ENCODE assay signal across 8 cellular contexts in genomic region chr1:211133841-211134669, GRCh38. TPM values are rescaled to one million over a fixed set of nuclear protein-coding genes. Genes with fewer than 3 reads are reported as not detected.
DNase-seq lines count a peak whose midpoint lies in the region; ATAC-seq and TF ChIP-seq lines count a peak whose summit lies in the region.

Gene KCNH1, minus strand, starts transcription at chr1:211134148. Its CDS starts 203 bp downstream, at chr1:211133945.

- H3K9me3 Mint-ChIP-seq in activated naive CD8-positive, alpha-beta T cell treated with anti-CD3 and anti-CD28 coated beads for 36 hours = no peaks in the 10 kb centered on the region

- H3K27me3 ChIP-seq in HCT116 (ENCODE audit: insufficient read depth, low read length) (peaks cover 66% of the 10 kb centered on the region), MM.1S (replicated peaks; ENCODE audit: insufficient read depth, low read length) (no peaks in the 10 kb centered on the region), cardiac muscle cell (peaks cover 59% of the 10 kb centered on the region), transverse colon (peaks cover 81% of the 10 kb centered on the region)

- H3K27me3 Mint-ChIP-seq in activated naive CD8-positive, alpha-beta T cell treated with anti-CD3 and anti-CD28 coated beads for 36 hours = peaks cover 61% of the 10 kb centered on the region

- RAD21 ChIA-PET in HCT116 (lab: Charles Lee; ENCODE audit: low non-redundant PET in 1 of 2, low total read pairs in 2 of 2, uncharacterized antibody in 2 of 2, unreplicated experiment in 2 of 2) = interaction anchor here (0.7 to 1.1 kb wide), 4 partner anchors 550 to 727 kb away, joined by 3 to 6 read pairs (median 4); no protein-coding TSS in a partner anchor

- TF ChIP-seq EP300 in transverse colon (IDR thresholded peaks at IDR 0.05; ENCODE audit: low read depth) = no peak

- POLR2A ChIA-PET in HCT116 (lab: Charles Lee) = no interaction called here

- DNase-seq in GM04504 (ENCODE audit: low read depth) (peak; percentile 58), HCT116 (ENCODE audit: low read depth, low spot score) (peak; percentile 46), MM.1S (peak; percentile 93), cardiac muscle cell (ENCODE audit: low read depth in 1 of 2, low spot score in 1 of 2) (peak; percentile 82 to 94), posterior cingulate gyrus (peak; percentile 84 to 99 (median 92)), transverse colon (peak; percentile 71)
- peak; percentile 93 for DNase-seq in activated naive CD8-positive, alpha-beta T cell treated with anti-CD3 and anti-CD28 coated beads for 36 hours

- H3K4me1 ChIP-seq in HCT116 (ENCODE audit: control insufficient read depth in 1 of 2, insufficient read depth in 2 of 2, low read length in 2 of 2) = peaks cover 0 to 4% of the 10 kb centered on the region in 2 experiments; a peak in 2 of 4 replicates
- no peaks in the 10 kb centered on the region for H3K4me1 ChIP-seq in MM.1S (ENCODE audit: low read length)
- no peaks in the 10 kb centered on the region for H3K4me1 ChIP-seq in cardiac muscle cell (ENCODE audit: low read depth)
- peaks cover 0 to 13% (median 7%) of the 10 kb centered on the region in 4 donors for H3K4me1 ChIP-seq in transverse colon

- CTCF ChIA-PET in HCT116 (lab: Charles Lee) = interaction anchor here (0.6 to 4.1 kb wide), 15 partner anchors 10 to 760 kb away, joined by 3 to 46 read pairs (median 3); no protein-coding TSS in a partner anchor

- H3K27ac Mint-ChIP-seq in activated naive CD8-positive, alpha-beta T cell treated with anti-CD3 and anti-CD28 coated beads for 36 hours = no peak within 1 kb of the TSS

- no peak within 1 kb of the TSS for H3K9ac ChIP-seq in HCT116 (ENCODE audit: low read length)
- peak within 1 kb of the TSS; percentile 31; the same call in 1 of the 2 replicates for H3K9ac ChIP-seq in MM.1S (ENCODE audit: low read length)

- in situ Hi-C loops in transverse colon (cut with MboI; ENCODE audit: low pct_ligation_motif_present in 1 of 4, low pct_unique_long_range_greater_than_20kb in 1 of 4, low sequenced_read_pairs in 3 of 4) = loop anchor here (10.0 to 25.0 kb wide), 4 partner anchors 547 to 729 kb away; no protein-coding TSS in a partner anchor

- peak within 1 kb of the TSS; percentile 65 for H2AFZ ChIP-seq in HCT116 (ENCODE audit: low read depth, low read length, poor library complexity, severe bottlenecking)
- H2AFZ ChIP-seq in MM.1S (ENCODE audit: low read length) = peak within 1 kb of the TSS; percentile 86

- no peaks in the 10 kb centered on the region for H3K36me3 Mint-ChIP-seq in activated naive CD8-positive, alpha-beta T cell treated with anti-CD3 and anti-CD28 coated beads for 36 hours

- H3K9me3 ChIP-seq in HCT116 (ENCODE audit: control insufficient read depth in 1 of 2, insufficient read depth in 1 of 2, low read depth in 1 of 2, low read length in 2 of 2) = no peaks in the 10 kb centered on the region
- H3K9me3 ChIP-seq in MM.1S (replicated peaks; ENCODE audit: insufficient read depth, low read length) = no peaks in the 10 kb centered on the region
- no peaks in the 10 kb centered on the region for H3K9me3 ChIP-seq in cardiac muscle cell (ENCODE audit: low read depth)
- H3K9me3 ChIP-seq in transverse colon = no peaks in the 10 kb centered on the region

- TF ChIP-seq POLR2A in HCT116 (IDR thresholded peaks at IDR 0.05; ENCODE audit: borderline replicate concordance, extremely low read depth, insufficient read depth, insufficient read length) = no peak
- no peak for TF ChIP-seq POLR2A in transverse colon (IDR thresholded peaks at IDR 0.05)

- BruUV-seq in HCT116 (replicated peaks; lab: Mats Ljungman, UMichigan) = no TSS peak

- H3F3A ChIP-seq in MM.1S (ENCODE audit: insufficient read depth, low read length) = no peaks in the 10 kb centered on the region

- ATAC-seq in HCT116 (peak; percentile 91), SK-N-SH treated with all-trans-retinoic acid at 6 μM for 48 hours (peak; percentile 97)

- peak within 1 kb of the TSS; percentile 53 for H3K4me3 Mint-ChIP-seq in activated naive CD8-positive, alpha-beta T cell treated with anti-CD3 and anti-CD28 coated beads for 36 hours

- H3K79me2 ChIP-seq in HCT116 (ENCODE audit: insufficient read depth, low read length) (no peaks in the 10 kb centered on the region), MM.1S (ENCODE audit: low read length) (no peaks in the 10 kb centered on the region)

- TF ChIP-seq CTCF in HCT116 (IDR thresholded peaks at IDR 0.05 in 2 of 3, conservative IDR thresholded peaks at IDR 0.05 in 1 of 3; ENCODE audit: borderline replicate concordance in 1 of 3, insufficient read depth in 1 of 3, low read depth in 2 of 3, low read length in 2 of 3) = peak; percentile 78 to 97 (median 90)
- peak; percentile 98 for TF ChIP-seq CTCF in MM.1S (IDR thresholded peaks at IDR 0.05; ENCODE audit: low read length)
- peak; percentile 79 for TF ChIP-seq CTCF in cardiac muscle cell (IDR thresholded peaks at IDR 0.05; ENCODE audit: low read depth, low read length)
- peak; percentile 50 to 89 (median 72) for TF ChIP-seq CTCF in transverse colon (IDR thresholded peaks at IDR 0.05)

- H3K27ac ChIP-seq in HCT116 (ENCODE audit: low read depth, low read length) (no peak within 1 kb of the TSS), MM.1S (ENCODE audit: low read length) (no peak within 1 kb of the TSS), cardiac muscle cell (no peak within 1 kb of the TSS), transverse colon (peak within 1 kb of the TSS; percentile 19 to 47 (median 40))

- H3K36me3 ChIP-seq in HCT116 (ENCODE audit: control insufficient read depth in 1 of 2, insufficient read depth in 2 of 2, low read length in 2 of 2) = no peaks in the 10 kb centered on the region
- H3K36me3 ChIP-seq in MM.1S (replicated peaks; ENCODE audit: insufficient read depth, low read length) = no peaks in the 10 kb centered on the region
- no peaks in the 10 kb centered on the region for H3K36me3 ChIP-seq in cardiac muscle cell
- H3K36me3 ChIP-seq in transverse colon = no peaks in the 10 kb centered on the region

- H3K4me1 Mint-ChIP-seq in activated naive CD8-positive, alpha-beta T cell treated with anti-CD3 and anti-CD28 coated beads for 36 hours = peaks cover 10% of the 10 kb centered on the region

- H3K9me2 ChIP-seq in HCT116 (ENCODE audit: insufficient read depth) (no peaks in the 10 kb centered on the region), MM.1S (replicated peaks; ENCODE audit: insufficient read depth, low read length) (no peaks in the 10 kb centered on the region)

- WGBS in transverse colon (ENCODE audit: low coverage in 1 of 2), 2 donors = 2% methylated on average over 32 of the region's 60 CpGs; no CpG with 5 or more reads in 1 of the 2 donors

- no peaks in the 10 kb centered on the region for H4K20me1 ChIP-seq in HCT116 (ENCODE audit: insufficient read depth)
- H4K20me1 ChIP-seq in MM.1S (ENCODE audit: insufficient read depth, low read length) = no peaks in the 10 kb centered on the region

- H3K4me3 ChIP-seq in HCT116 (replicated peaks in 1 of 2; ENCODE audit: low read depth in 1 of 2, low read length in 2 of 2) = no peak within 1 kb of the TSS
- peak within 1 kb of the TSS; percentile 64 for H3K4me3 ChIP-seq in MM.1S (ENCODE audit: low read length)
- peak within 1 kb of the TSS; percentile 24 for H3K4me3 ChIP-seq in cardiac muscle cell
- peak within 1 kb of the TSS; percentile 25 to 50 (median 36) for H3K4me3 ChIP-seq in transverse colon

- intact Hi-C loops in HCT116 (cut with micrococcal nuclease) = loop anchor here (1.0 kb wide), 2 partner anchors 422 to 550 kb away; no protein-coding TSS in a partner anchor
- intact Hi-C loops in posterior cingulate gyrus (cut with DNase I) = loop anchor here (1.0 to 10.0 kb wide), 5 partner anchors 121 to 727 kb away; partner anchors contain the start of gene RCOR3
- intact Hi-C loops in transverse colon (cut with DNase I; ENCODE audit: low total_unique reads) = loop anchor here (5.0 to 10.0 kb wide), 3 partner anchors 549 to 727 kb away; no protein-coding TSS in a partner anchor

- peak; percentile 94 for TF ChIP-seq RAD21 in HCT116 (IDR thresholded peaks at IDR 0.05; ENCODE audit: low read depth)

- H3K4me2 ChIP-seq in HCT116 (ENCODE audit: low read length) (peak within 1 kb of the TSS; percentile 23), MM.1S (ENCODE audit: low read depth, low read length) (peak within 1 kb of the TSS; percentile 98)

TF ChIP-seq in HCT116, 20 proteins besides CTCF, POLR2A, EP300 and RAD21 (continues in another document):
- TF ChIP-seq POLR2AphosphoS5 (IDR thresholded peaks at IDR 0.05; ENCODE audit: low read depth, low read length) (no peak), CBX3 (IDR thresholded peaks at IDR 0.05; ENCODE audit: low read depth) (no peak; the same call in 1 of the 2 replicates), ATF3 (IDR thresholded peaks at IDR 0.05) (no peak), JUND (IDR thresholded peaks at IDR 0.05) (no peak), MAX (IDR thresholded peaks at IDR 0.05) (peak; percentile 58), ELF1 (IDR thresholded peaks at IDR 0.05; ENCODE audit: borderline replicate concordance, low read depth) (no peak)

TF ChIP-seq in SK-N-SH treated with all-trans-retinoic acid at 6 μM for 48 hours, 23 proteins besides CTCF, POLR2A, EP300 and RAD21 (continues in another document):
- TF ChIP-seq TSHZ2 (CRISPR knock-in tag; IDR thresholded peaks at IDR 0.05) = peak; percentile 23; the same call in 1 of the 2 replicates

RNA-seq across cellular contexts. Expression of gene KCNH1, which starts in this region (rescaled TPM):
- total RNA-seq in HCT116 (2021; ENCODE audit: unreplicated experiment) = not detected
- polyA plus RNA-seq in HCT116 (2012) = 0.01 and 0.03 TPM in 2 replicates
- total RNA-seq in activated naive CD8-positive, alpha-beta T cell treated with anti-CD3 and anti-CD28 coated beads for 36 hours = not detected
- total RNA-seq in cardiac muscle cell = 0.18 and 0.54 TPM in 2 replicates
- 0.04 TPM in 1 of 2 replicates, not detected in the other for polyA plus RNA-seq in cardiac muscle cell
- 1 to 10 TPM in 3 of 4 donors, under 1 TPM in 1; 0.55 to 9.4 (median 2.2) TPM for total RNA-seq in transverse colon

Comparison
In these comparisons a context has a peak if more than half of its experiments do, and no peak if none do; other contexts are left out.
1. Peak in DNase-seq, ATAC-seq and H3K4me2 ChIP-seq in HCT116; RNA of the gene not detected or under 1 TPM.
2. Peak in DNase-seq in activated naive CD8-positive, alpha-beta T cell treated with anti-CD3 and anti-CD28 coated beads for 36 hours; RNA of the gene not detected or under 1 TPM.
3. Peak in DNase-seq and H3K4me3 ChIP-seq in cardiac muscle cell; RNA of the gene not detected or under 1 TPM.
4. H3K27ac ChIP-seq: peak in transverse colon (4 of 4); none in HCT116 (single experiment), MM.1S (single experiment) and cardiac muscle cell (single experiment).
5. H3K4me3 ChIP-seq: peak in MM.1S (single experiment) and transverse colon (4 of 4); none in HCT116 (0 of 2).
6. Peak in every context shown above with its lines, with median percentiles within 50 percentile points of each other: DNase-seq and CTCF ChIP-seq.